In genomic region chr9:6590772-6591384, GRCh38 we compare ENCODE assay signal across 24 cellular contexts. TPM values are rescaled to one million over a fixed set of nuclear protein-coding genes. Genes with fewer than 3 reads are reported as not detected.
A peak's percentile ranks its signal among the peaks of the same experiment; 100 is the strongest.
DNase-seq lines count a peak whose midpoint lies in the region; ATAC-seq, FAIRE-seq and TF ChIP-seq lines count a peak whose summit lies in the region.
"Had no signal": no experiment of that assay in that cellular context is flagged by ENCODE, and none has a peak within 500 bp of the region (broad histone marks: within the 10 kb centered on the region; RNA-seq: fewer than 3 reads in every experiment).

No MANE protein-coding gene starts in this region.

- no peak for TF ChIP-seq RAD21 in HCT116 (IDR thresholded peaks at IDR 0.05; ENCODE audit: low read depth)

- intact Hi-C loops in HCT116 (cut with micrococcal nuclease) = no loop called here
- intact Hi-C loops in pancreas (cut with DNase I) = no loop called here
- intact Hi-C loops in cardiac septum (cut with DNase I) = no loop called here

- no TSS peak for BruUV-seq in HCT116 (replicated peaks; lab: Mats Ljungman, UMichigan)

- no peak for TF ChIP-seq CTCF in HCT116 (IDR thresholded peaks at IDR 0.05 in 2 of 3, conservative IDR thresholded peaks at IDR 0.05 in 1 of 3; ENCODE audit: borderline replicate concordance in 1 of 3, insufficient read depth in 1 of 3, low read depth in 2 of 3, low read length in 2 of 3)
- TF ChIP-seq CTCF in endothelial cell (IDR thresholded peaks at IDR 0.05; ENCODE audit: unreplicated experiment) = no peak
- TF ChIP-seq CTCF in pancreas (IDR thresholded peaks at IDR 0.05) = no peak

- no peaks in the 10 kb centered on the region for H3K36me3 Mint-ChIP-seq in endothelial cell (ENCODE audit: low read depth, unreplicated experiment)
- H3K36me3 Mint-ChIP-seq: CD4-positive, alpha-beta memory T cell had no signal

- H3K27me3 ChIP-seq in HCT116 (ENCODE audit: insufficient read depth, low read length) (no peaks in the 10 kb centered on the region), pancreas (no peaks in the 10 kb centered on the region)
- H3K27me3 ChIP-seq: esophagus squamous epithelium, gastrocnemius medialis, MG63, thyroid gland had no signal

- H2AFZ ChIP-seq in HCT116 (ENCODE audit: low read depth, low read length, poor library complexity, severe bottlenecking) = no peak overlapping the region
- H2AFZ ChIP-seq: parathyroid adenoma had no signal

- no peaks in the 10 kb centered on the region for H3K9me2 ChIP-seq in HCT116 (ENCODE audit: insufficient read depth)
- H3K9me2 ChIP-seq: SK-N-SH had no signal

- H3K4me3 Mint-ChIP-seq in endothelial cell (ENCODE audit: unreplicated experiment) = peak overlapping the region; percentile 22
- H3K4me3 Mint-ChIP-seq: activated T-cell treated with anti-CD3 and anti-CD28 coated beads, Interleukin-2, amount 50 U/mL, for 24 hours; CD4-positive, alpha-beta memory T cell; IgD-negative memory B cell; stimulated activated naive CD8-positive, alpha-beta T cell treated with anti-CD3 and anti-CD28 coated beads, Interleukin-15, Interleukin-2, amounts not matched to agents 100 ng/mL and 50 ng/mL, for 24 hours had no signal

- H3K9me3 ChIP-seq in HCT116 (ENCODE audit: control insufficient read depth in 1 of 2, insufficient read depth in 1 of 2, low read depth in 1 of 2, low read length in 2 of 2) (no peaks in the 10 kb centered on the region), pancreas (no peaks in the 10 kb centered on the region)
- H3K9me3 ChIP-seq: body of pancreas, esophagus squamous epithelium, gastrocnemius medialis, MG63, SK-N-SH, thyroid gland had no signal

- RAD21 ChIA-PET in HCT116 (lab: Charles Lee; ENCODE audit: low non-redundant PET in 1 of 2, low total read pairs in 2 of 2, uncharacterized antibody in 2 of 2, unreplicated experiment in 2 of 2) = interaction anchor here in 1 of 2 experiments (0.6 kb wide), 1 partner anchor 70 kb away, joined by 3 read pairs; no protein-coding TSS in a partner anchor

- peaks cover 15% of the 10 kb centered on the region for H3K4me1 Mint-ChIP-seq in endothelial cell (ENCODE audit: unreplicated experiment)

- H3K4me2 ChIP-seq in HCT116 (ENCODE audit: low read length) = peak overlapping the region; percentile 44
- H3K4me2 ChIP-seq: SK-N-SH had no signal

- DNase-seq in HCT116 (ENCODE audit: low read depth, low spot score) = peak; percentile 51
- DNase-seq in NCI-H748 treated with DMSO at 0.1 percent for 48 hours (lab: John Stamatoyannopoulos, UW) = peak; percentile 26
- no peak for DNase-seq in endothelial cell (ENCODE audit: low spot score)
- DNase-seq in pancreas = no peak
- DNase-seq in cardiac septum (ENCODE audit: low spot score) = no peak
- DNase-seq in stimulated activated CD4-positive, alpha-beta T cell treated with anti-CD3 and anti-CD28 coated beads, Interleukin-4, amount 100 ng/mL, for 24 hours = no peak
- DNase-seq: activated CD4-positive, alpha-beta T cell treated with anti-CD3 and anti-CD28 coated beads for 4 hours; activated T-cell treated with anti-CD3 and anti-CD28 coated beads, Interleukin-2, amount 50 U/mL, for 24 hours; body of pancreas; CD4-positive, alpha-beta memory T cell; DMS79 treated with DMSO at 0.1 percent for 48 hours; esophagus squamous epithelium; gastrocnemius medialis; MG63; NCI-H2107; right cardiac atrium; RPMI8226; SK-N-SH; thyroid gland had no signal

- peak; percentile 95 for ATAC-seq in HCT116
- ATAC-seq in pancreas = peak; percentile 53 to 97 (median 90)
- ATAC-seq in HG03469 (IDR thresholded peaks at IDR 0.05; ENCODE audit: unreplicated experiment) = no peak
- ATAC-seq: body of pancreas, gastrocnemius medialis, right cardiac atrium had no signal

- no peaks in the 10 kb centered on the region for H3K9me3 Mint-ChIP-seq in endothelial cell (ENCODE audit: unreplicated experiment)
- H3K9me3 Mint-ChIP-seq: activated T-cell treated with anti-CD3 and anti-CD28 coated beads, Interleukin-2, amount 50 U/mL, for 24 hours; CD4-positive, alpha-beta memory T cell; IgD-negative memory B cell; stimulated activated naive CD8-positive, alpha-beta T cell treated with anti-CD3 and anti-CD28 coated beads, Interleukin-15, Interleukin-2, amounts not matched to agents 100 ng/mL and 50 ng/mL, for 24 hours had no signal

- H3K27ac ChIP-seq in HCT116 (ENCODE audit: low read depth, low read length) (peak overlapping the region; percentile 20; the same call in 1 of the 2 replicates), pancreas (no peak overlapping the region)
- H3K27ac ChIP-seq: body of pancreas, esophagus squamous epithelium, gastrocnemius medialis, parathyroid adenoma, thyroid gland had no signal

- H3K9ac ChIP-seq in HCT116 (ENCODE audit: low read length) = no peak overlapping the region
- H3K9ac ChIP-seq: parathyroid adenoma, SK-N-SH had no signal

- TF ChIP-seq POLR2A in HCT116 (IDR thresholded peaks at IDR 0.05; ENCODE audit: borderline replicate concordance, extremely low read depth, insufficient read depth, insufficient read length) = no peak

- H3K36me3 ChIP-seq in HCT116 (ENCODE audit: control insufficient read depth in 1 of 2, insufficient read depth in 2 of 2, low read length in 2 of 2) (no peaks in the 10 kb centered on the region), pancreas (no peaks in the 10 kb centered on the region)
- H3K36me3 ChIP-seq: esophagus squamous epithelium, gastrocnemius medialis, MG63, thyroid gland had no signal

- POLR2A ChIA-PET in HCT116 (lab: Charles Lee) = interaction anchor here (0.8 to 2.0 kb wide), 3 partner anchors 9 to 91 kb away, joined by 3 to 5 read pairs (median 3); no protein-coding TSS in a partner anchor

- no peaks in the 10 kb centered on the region for H3K27me3 Mint-ChIP-seq in endothelial cell (ENCODE audit: unreplicated experiment)
- H3K27me3 Mint-ChIP-seq: activated T-cell treated with anti-CD3 and anti-CD28 coated beads, Interleukin-2, amount 50 U/mL, for 24 hours; CD4-positive, alpha-beta memory T cell; IgD-negative memory B cell; stimulated activated naive CD8-positive, alpha-beta T cell treated with anti-CD3 and anti-CD28 coated beads, Interleukin-15, Interleukin-2, amounts not matched to agents 100 ng/mL and 50 ng/mL, for 24 hours had no signal

- H3K79me2 ChIP-seq in HCT116 (ENCODE audit: insufficient read depth, low read length) = no peaks in the 10 kb centered on the region
- H3K79me2 ChIP-seq: parathyroid adenoma had no signal

- H4K20me1 ChIP-seq in HCT116 (ENCODE audit: insufficient read depth) = no peaks in the 10 kb centered on the region

- no peak for FAIRE-seq in pancreas (lab: Jason Lieb, UNC)
- FAIRE-seq: H54 had no signal

- WGBS in pancreas, 2 donors = 18 to 29% methylated on average over 2 of the region's 2 CpGs

- H3K4me3 ChIP-seq in HCT116 (replicated peaks in 1 of 2; ENCODE audit: low read depth in 1 of 2, low read length in 2 of 2) = no peak overlapping the region
- no peak overlapping the region for H3K4me3 ChIP-seq in pancreas
- H3K4me3 ChIP-seq: body of pancreas, esophagus squamous epithelium, gastrocnemius medialis, MG63, thyroid gland had no signal

- peak overlapping the region; percentile 34 for H3K27ac Mint-ChIP-seq in endothelial cell (ENCODE audit: unreplicated experiment)
- H3K27ac Mint-ChIP-seq: activated T-cell treated with anti-CD3 and anti-CD28 coated beads, Interleukin-2, amount 50 U/mL, for 24 hours; CD4-positive, alpha-beta memory T cell; stimulated activated naive CD8-positive, alpha-beta T cell treated with anti-CD3 and anti-CD28 coated beads, Interleukin-15, Interleukin-2, amounts not matched to agents 100 ng/mL and 50 ng/mL, for 24 hours had no signal

- CTCF ChIA-PET in HCT116 (lab: Charles Lee) = interaction anchor here (1.6 kb wide), 1 partner anchor 77 kb away, joined by 5 read pairs; no protein-coding TSS in a partner anchor

- H3K4me1 ChIP-seq in HCT116 (ENCODE audit: control insufficient read depth in 1 of 2, insufficient read depth in 2 of 2, low read length in 2 of 2) (peaks cover 16 to 26% of the 10 kb centered on the region in 2 experiments), pancreas (no peaks in the 10 kb centered on the region)
- H3K4me1 ChIP-seq: esophagus squamous epithelium, gastrocnemius medialis, parathyroid adenoma, thyroid gland had no signal

TF ChIP-seq in HCT116, 20 proteins besides CTCF, POLR2A, EP300 and RAD21 (continues in another document):
- peak; percentile 54 for TF ChIP-seq JUND (IDR thresholded peaks at IDR 0.05)
- TF ChIP-seq CEBPB (IDR thresholded peaks at IDR 0.05; ENCODE audit: low read depth) = 0 out of 2 replicates have a peak, but pooled peaks have one; percentile 21
- no peak for TF ChIP-seq SRF (IDR thresholded peaks at IDR 0.05; ENCODE audit: low read depth)
- no peak for TF ChIP-seq EGR1 (IDR thresholded peaks at IDR 0.05; ENCODE audit: low read depth)
- no peak for TF ChIP-seq MAX (IDR thresholded peaks at IDR 0.05)
- no peak for TF ChIP-seq REST (IDR thresholded peaks at IDR 0.05; ENCODE audit: low read depth)

RNA-seq across cellular contexts. Expression of gene GLDC, which starts 54.7 kb away (rescaled TPM):
- total RNA-seq in HCT116 (2021; ENCODE audit: unreplicated experiment) (4.9 TPM), endothelial cell (ENCODE audit: unreplicated experiment) (29.1 TPM), pancreas (under 1 TPM in 3 of 6 donors, not detected in 3; 0.15 to 0.60 (median 0.47) TPM), cardiac septum (0.11 TPM)
- polyA plus RNA-seq in HCT116 (2012) = 3.3 and 5.6 TPM in 2 replicates
- polyA plus RNA-seq in pancreas = 1 to 10 TPM in 1 of 2 donors, under 1 TPM in 1; 0.19 to 1.2 TPM
- total RNA-seq: body of pancreas; CD4-positive, alpha-beta memory T cell had no signal

Comparison
In these comparisons a context has a peak if more than half of its experiments do, and no peak if none do; other contexts are left out.
1. DNase-seq: peak in HCT116 (single experiment) and NCI-H748 treated with DMSO at 0.1 percent for 48 hours (single experiment); none in endothelial cell (single experiment), pancreas (0 of 6), cardiac septum (single experiment) and stimulated activated CD4-positive, alpha-beta T cell treated with anti-CD3 and anti-CD28 coated beads, Interleukin-4, amount 100 ng/mL, for 24 hours (single experiment).